Comparison of ENCODE assay signal across 9 cellular contexts in the genomic region with DNA sequence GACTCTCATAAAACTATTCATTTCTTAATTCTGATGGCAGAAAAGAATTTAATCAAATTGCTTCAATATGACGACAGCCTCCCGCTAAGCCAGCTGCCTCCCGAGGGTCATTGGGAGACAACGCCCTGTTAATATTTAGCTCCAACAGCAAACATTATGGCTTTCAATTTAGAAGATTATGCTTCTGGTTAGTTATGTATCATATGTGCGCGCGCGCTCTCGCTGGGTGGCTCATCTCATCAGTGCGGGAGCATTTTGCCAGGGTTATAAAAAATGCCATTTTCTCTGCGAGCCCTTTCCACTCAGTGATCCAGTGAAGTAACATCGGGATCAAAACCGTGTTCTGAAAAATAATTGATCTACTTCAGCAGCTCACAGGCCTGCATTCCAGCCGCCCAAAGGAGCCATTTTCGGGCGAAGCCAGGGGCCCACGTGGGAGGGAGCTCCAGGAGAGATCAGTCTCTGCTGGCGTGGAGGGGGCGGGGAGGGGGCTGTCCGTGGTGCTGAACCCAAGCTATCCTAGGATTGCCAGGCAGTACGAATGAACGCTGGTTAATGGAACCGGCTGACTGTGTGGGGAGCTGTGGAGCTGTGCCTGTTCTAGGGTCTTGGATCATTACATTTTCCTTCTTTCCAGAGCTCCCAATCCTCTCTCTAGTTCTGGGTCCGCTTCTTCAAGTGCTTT.
DNase-seq lines count a peak whose midpoint lies in the region; TF ChIP-seq lines count a peak whose summit lies in the region.
"Had no signal": no experiment of that assay in that cellular context is flagged by ENCODE, and none has a peak within 500 bp of the region (broad histone marks: within the 10 kb centered on the region; RNA-seq: fewer than 3 reads in every experiment).

No MANE protein-coding gene starts in this region.

- CTCF ChIA-PET in Caco-2 (lab: Charles Lee): no interaction called here

- H3K4me3 Mint-ChIP-seq in Caco-2 (ENCODE audit: unreplicated experiment): no peak overlapping the region

- H3K27ac ChIP-seq in HUES48 (ENCODE audit: low read depth, low read length) (no peak overlapping the region), tibial nerve (no peak overlapping the region)
- H3K27ac ChIP-seq: KMS-11 had no signal

- H3K4me1 ChIP-seq in Caco-2 (no peaks in the 10 kb centered on the region), HUES48 (ENCODE audit: control insufficient read depth, insufficient read depth, low read length) (peaks cover 19% of the 10 kb centered on the region; the same call in 1 of the 2 replicates), tibial nerve (peaks cover 0 to 10% (median 0%) of the 10 kb centered on the region in 4 donors)

- H3K36me3 Mint-ChIP-seq in Caco-2 (ENCODE audit: insufficient read depth, unreplicated experiment): no peaks in the 10 kb centered on the region

- H3K9me3 Mint-ChIP-seq in Caco-2 (ENCODE audit: unreplicated experiment): no peaks in the 10 kb centered on the region

- intact Hi-C loops in Caco-2 (cut with micrococcal nuclease; ENCODE audit: unreplicated experiment): no loop called here

- peaks cover 9% of the 10 kb centered on the region for H3K27me3 Mint-ChIP-seq in Caco-2 (ENCODE audit: insufficient read depth, unreplicated experiment)

- H3K27me3 ChIP-seq in Caco-2 (replicated peaks; ENCODE audit: control insufficient read depth, insufficient read depth, low read length): no peaks in the 10 kb centered on the region
- peaks cover 7% of the 10 kb centered on the region; the same call in 1 of the 2 replicates for H3K27me3 ChIP-seq in HUES48 (ENCODE audit: control insufficient read depth, insufficient read depth, low read length)
- peaks cover 0 to 21% of the 10 kb centered on the region in 2 donors for H3K27me3 ChIP-seq in tibial nerve

- DNase-seq in Caco-2 (peak; percentile 55 to 62), iris pigment epithelial cell (ENCODE audit: low read depth) (peak; percentile 10), tibial nerve (ENCODE audit: low spot score in 2 of 2) (no peak), T-helper 1 cell (no peak), NOMO-1 treated with dmso at 0.1 percent for 144 hours (lab: John Stamatoyannopoulos, UW; ENCODE audit: unreplicated experiment) (no peak), foreskin melanocyte (no peak)
- DNase-seq in activated CD4-positive, alpha-beta T cell treated with anti-CD3 and anti-CD28 coated beads, Interleukin-2, amount 50 U/mL, for 48 hours: peak; percentile 20 to 28

- BruUV-seq in Caco-2 (replicated peaks; lab: Mats Ljungman, UMichigan): no TSS peak

- H3K9me3 ChIP-seq in Caco-2: no peaks in the 10 kb centered on the region
- no peaks in the 10 kb centered on the region for H3K9me3 ChIP-seq in HUES48 (ENCODE audit: control insufficient read depth, insufficient read depth, low read length)
- no peaks in the 10 kb centered on the region for H3K9me3 ChIP-seq in tibial nerve

- POLR2A ChIA-PET in Caco-2 (lab: Charles Lee): no interaction called here

- no peak overlapping the region for H3K9ac ChIP-seq in HUES48 (ENCODE audit: low read depth, low read length)
- H3K9ac ChIP-seq: KMS-11 had no signal

- TF ChIP-seq CTCF in Caco-2 (IDR thresholded peaks at IDR 0.05; ENCODE audit: insufficient read depth in 1 of 2, low read depth in 1 of 2, low read length in 1 of 2, severe bottlenecking in 1 of 2, unreplicated experiment in 1 of 2) (no peak), tibial nerve (IDR thresholded peaks at IDR 0.05) (no peak)

- 15 to 18% methylated on average over 23 to 24 of the region's 24 CpGs for WGBS in tibial nerve, 2 donors

- no peak for TF ChIP-seq EP300 in tibial nerve (IDR thresholded peaks at IDR 0.05)

- H3K4me1 Mint-ChIP-seq in Caco-2 (ENCODE audit: low read depth, unreplicated experiment): no peaks in the 10 kb centered on the region

- no peak for TF ChIP-seq POLR2A in tibial nerve (IDR thresholded peaks at IDR 0.05)

- H3K36me3 ChIP-seq in Caco-2 (ENCODE audit: control insufficient read depth, insufficient read depth, low read length) (no peaks in the 10 kb centered on the region), HUES48 (ENCODE audit: control insufficient read depth, insufficient read depth, low read length) (no peaks in the 10 kb centered on the region), tibial nerve (no peaks in the 10 kb centered on the region)

- no peak overlapping the region for H3K4me3 ChIP-seq in Caco-2 (ENCODE audit: low read depth, low read length)
- H3K4me3 ChIP-seq in HUES48 (ENCODE audit: low read depth, low read length): peak overlapping the region; percentile 37
- no peak overlapping the region for H3K4me3 ChIP-seq in tibial nerve

- H3K27ac Mint-ChIP-seq in Caco-2 (ENCODE audit: unreplicated experiment): no peak overlapping the region

Comparison
In these comparisons a context has a peak if more than half of its experiments do, and no peak if none do; other contexts are left out.
1. DNase-seq: peak in Caco-2 (2 of 2), activated CD4-positive, alpha-beta T cell treated with anti-CD3 and anti-CD28 coated beads, Interleukin-2, amount 50 U/mL, for 48 hours (2 of 2) and iris pigment epithelial cell (single experiment); none in tibial nerve (0 of 2), T-helper 1 cell (0 of 5), NOMO-1 treated with dmso at 0.1 percent for 144 hours (single experiment) and foreskin melanocyte (single experiment).